22 cellular contexts compared by ENCODE assay signal in the genomic region with DNA sequence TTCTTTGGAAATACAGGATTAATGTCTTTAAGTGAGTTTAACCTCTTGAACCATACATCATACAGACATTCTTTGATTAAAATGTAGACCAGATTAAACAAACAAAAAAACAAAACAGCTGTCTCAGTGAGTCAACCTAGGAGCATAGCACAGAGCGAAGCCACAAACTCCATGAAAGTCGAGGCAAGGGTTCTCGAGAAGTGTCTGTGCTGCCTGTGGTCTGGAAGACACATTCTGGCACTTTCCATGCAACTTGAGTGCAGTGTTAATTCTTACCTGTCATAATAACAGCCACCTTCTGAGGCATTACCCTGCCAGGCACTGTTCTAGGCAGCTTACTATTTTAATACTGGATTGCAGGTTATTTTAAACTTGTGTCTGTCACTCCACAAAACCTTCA.
DNase-seq lines count a peak whose midpoint lies in the region; ATAC-seq and TF ChIP-seq lines count a peak whose summit lies in the region.
"Had no signal": no experiment of that assay in that cellular context is flagged by ENCODE, and none has a peak within 500 bp of the region (broad histone marks: within the 10 kb centered on the region; RNA-seq: fewer than 3 reads in every experiment).

No MANE protein-coding gene starts in this region.

- H3K27ac Mint-ChIP-seq in activated CD4-positive, alpha-beta T cell treated with anti-CD3 and anti-CD28 coated beads for 36 hours, result no peak overlapping the region
- H3K27ac Mint-ChIP-seq in activated CD8-positive, alpha-beta T cell treated with anti-CD3 and anti-CD28 coated beads for 36 hours, result no peak overlapping the region
- H3K27ac Mint-ChIP-seq: activated naive CD8-positive, alpha-beta T cell treated with anti-CD3 and anti-CD28 coated beads, Interleukin-2, amount 50 U/mL, for 24 hours; stimulated activated memory B cell treated with anti-CD40 and anti-IgM and Interleukin-4, amounts not matched to agents 10 μg/mL and 1 μg/mL and 100 μg/mL, for 72 hours; T-helper 1 cell treated with Interleukin-12 subunit alpha and Interleukin-12 subunit beta and Interleukin-4 antibody, amounts not matched to agents 30 μg/mL and 1 μg/mL, for 36 hours had no signal

- H3K9me3 ChIP-seq in prostate gland, result no peaks in the 10 kb centered on the region
- no peaks in the 10 kb centered on the region for H3K9me3 ChIP-seq in tibial artery
- H3K9me3 ChIP-seq: esophagus muscularis mucosa, left ventricle myocardium inferior, mucosa of descending colon, neutrophil, upper lobe of left lung had no signal

- H3K4me3 ChIP-seq in prostate gland, result no peak overlapping the region
- no peak overlapping the region for H3K4me3 ChIP-seq in tibial artery
- H3K4me3 ChIP-seq: esophagus muscularis mucosa, left ventricle myocardium inferior, mucosa of descending colon, upper lobe of left lung had no signal

- no peak for TF ChIP-seq POLR2A in prostate gland (IDR thresholded peaks at IDR 0.05)

- intact Hi-C loops in activated CD4-positive, alpha-beta T cell treated with anti-CD3 and anti-CD28 coated beads for 36 hours (cut with DNase I, micrococcal nuclease), result no loop called here
- intact Hi-C loops in activated CD8-positive, alpha-beta T cell treated with anti-CD3 and anti-CD28 coated beads for 36 hours (cut with micrococcal nuclease), result no loop called here
- intact Hi-C loops in prostate gland (cut with DNase I), result no loop called here
- intact Hi-C loops in tibial artery (cut with DNase I; ENCODE audit: low total_unique reads), result no loop called here

- ATAC-seq in activated CD4-positive, alpha-beta T cell treated with anti-CD3 and anti-CD28 coated beads for 36 hours, result peak; percentile 73
- ATAC-seq in activated CD8-positive, alpha-beta T cell treated with anti-CD3 and anti-CD28 coated beads for 36 hours, result peak; percentile 83
- ATAC-seq: activated naive CD8-positive, alpha-beta T cell treated with anti-CD3 and anti-CD28 coated beads, Interleukin-2, amount 50 U/mL, for 24 hours; mucosa of descending colon; stimulated activated memory B cell treated with anti-CD40 and anti-IgM and Interleukin-4, amounts not matched to agents 10 μg/mL and 1 μg/mL and 100 μg/mL, for 72 hours had no signal

- in situ Hi-C loops in G401 (cut with HindIII; ENCODE audit: low sequenced_read_pairs), result loop anchor here (5.0 kb wide), 1 partner anchor 89 kb away; no protein-coding TSS in a partner anchor

- POLR2A ChIA-PET in activated CD4-positive, alpha-beta T cell treated with anti-CD3 and anti-CD28 coated beads for 36 hours (lab: Charles Lee), result no interaction called here
- POLR2A ChIA-PET in activated CD8-positive, alpha-beta T cell treated with anti-CD3 and anti-CD28 coated beads for 36 hours (lab: Charles Lee), result no interaction called here

- H3K36me3 Mint-ChIP-seq in activated CD4-positive, alpha-beta T cell treated with anti-CD3 and anti-CD28 coated beads for 36 hours (ENCODE audit: low read depth), result no peaks in the 10 kb centered on the region
- H3K36me3 Mint-ChIP-seq in activated CD8-positive, alpha-beta T cell treated with anti-CD3 and anti-CD28 coated beads for 36 hours (ENCODE audit: low read depth), result no peaks in the 10 kb centered on the region
- H3K36me3 Mint-ChIP-seq: stimulated activated memory B cell treated with anti-CD40 and anti-IgM and Interleukin-4, amounts not matched to agents 10 μg/mL and 1 μg/mL and 100 μg/mL, for 72 hours had no signal

- no peaks in the 10 kb centered on the region for H3K4me1 Mint-ChIP-seq in activated CD4-positive, alpha-beta T cell treated with anti-CD3 and anti-CD28 coated beads for 36 hours
- H3K4me1 Mint-ChIP-seq in activated CD8-positive, alpha-beta T cell treated with anti-CD3 and anti-CD28 coated beads for 36 hours (ENCODE audit: low read depth), result no peaks in the 10 kb centered on the region
- H3K4me1 Mint-ChIP-seq: activated naive CD8-positive, alpha-beta T cell treated with anti-CD3 and anti-CD28 coated beads, Interleukin-2, amount 50 U/mL, for 24 hours; stimulated activated memory B cell treated with anti-CD40 and anti-IgM and Interleukin-4, amounts not matched to agents 10 μg/mL and 1 μg/mL and 100 μg/mL, for 72 hours had no signal

- no peak overlapping the region for H3K4me3 Mint-ChIP-seq in activated CD4-positive, alpha-beta T cell treated with anti-CD3 and anti-CD28 coated beads for 36 hours
- no peak overlapping the region for H3K4me3 Mint-ChIP-seq in activated CD8-positive, alpha-beta T cell treated with anti-CD3 and anti-CD28 coated beads for 36 hours
- H3K4me3 Mint-ChIP-seq: activated naive CD8-positive, alpha-beta T cell treated with anti-CD3 and anti-CD28 coated beads, Interleukin-2, amount 50 U/mL, for 24 hours; stimulated activated memory B cell treated with anti-CD40 and anti-IgM and Interleukin-4, amounts not matched to agents 10 μg/mL and 1 μg/mL and 100 μg/mL, for 72 hours; T-helper 1 cell treated with Interleukin-12 subunit alpha and Interleukin-12 subunit beta and Interleukin-4 antibody, amounts not matched to agents 30 μg/mL and 1 μg/mL, for 36 hours had no signal

- TF ChIP-seq CTCF in activated CD8-positive, alpha-beta T cell treated with anti-CD3 and anti-CD28 coated beads for 36 hours (IDR thresholded peaks at IDR 0.05), result no peak
- TF ChIP-seq CTCF in prostate gland (IDR thresholded peaks at IDR 0.05), result no peak
- TF ChIP-seq CTCF in tibial artery (IDR thresholded peaks at IDR 0.05), result no peak

- H3K27ac ChIP-seq in prostate gland (no peak overlapping the region), tibial artery (no peak overlapping the region)
- H3K27ac ChIP-seq: esophagus muscularis mucosa, left ventricle myocardium inferior, neutrophil, upper lobe of left lung, VCaP had no signal

- 93% methylated on average over 3 of the region's 3 CpGs for WGBS in prostate gland

- H3K36me3 ChIP-seq in prostate gland, result no peaks in the 10 kb centered on the region
- H3K36me3 ChIP-seq in tibial artery, result no peaks in the 10 kb centered on the region
- H3K36me3 ChIP-seq: esophagus muscularis mucosa, left ventricle myocardium inferior, neutrophil, upper lobe of left lung had no signal

- no peaks in the 10 kb centered on the region for H3K9me3 Mint-ChIP-seq in activated CD4-positive, alpha-beta T cell treated with anti-CD3 and anti-CD28 coated beads for 36 hours (ENCODE audit: low read depth)
- H3K9me3 Mint-ChIP-seq in activated CD8-positive, alpha-beta T cell treated with anti-CD3 and anti-CD28 coated beads for 36 hours, result no peaks in the 10 kb centered on the region
- H3K9me3 Mint-ChIP-seq: activated naive CD8-positive, alpha-beta T cell treated with anti-CD3 and anti-CD28 coated beads, Interleukin-2, amount 50 U/mL, for 24 hours; stimulated activated memory B cell treated with anti-CD40 and anti-IgM and Interleukin-4, amounts not matched to agents 10 μg/mL and 1 μg/mL and 100 μg/mL, for 72 hours; T-helper 1 cell treated with Interleukin-12 subunit alpha and Interleukin-12 subunit beta and Interleukin-4 antibody, amounts not matched to agents 30 μg/mL and 1 μg/mL, for 36 hours had no signal

- CTCF ChIA-PET in activated CD4-positive, alpha-beta T cell treated with anti-CD3 and anti-CD28 coated beads for 36 hours (lab: Charles Lee), result no interaction called here
- CTCF ChIA-PET in activated CD8-positive, alpha-beta T cell treated with anti-CD3 and anti-CD28 coated beads for 36 hours (lab: Charles Lee), result interaction anchor here (1.2 kb wide), 1 partner anchor 17 kb away, joined by 4 read pairs; no protein-coding TSS in a partner anchor

- no peaks in the 10 kb centered on the region for H3K27me3 Mint-ChIP-seq in activated CD4-positive, alpha-beta T cell treated with anti-CD3 and anti-CD28 coated beads for 36 hours
- H3K27me3 Mint-ChIP-seq in activated CD8-positive, alpha-beta T cell treated with anti-CD3 and anti-CD28 coated beads for 36 hours, result no peaks in the 10 kb centered on the region
- H3K27me3 Mint-ChIP-seq: activated naive CD8-positive, alpha-beta T cell treated with anti-CD3 and anti-CD28 coated beads, Interleukin-2, amount 50 U/mL, for 24 hours; stimulated activated memory B cell treated with anti-CD40 and anti-IgM and Interleukin-4, amounts not matched to agents 10 μg/mL and 1 μg/mL and 100 μg/mL, for 72 hours had no signal

- H3K27me3 ChIP-seq in prostate gland (replicated peaks; ENCODE audit: insufficient read depth) (no peaks in the 10 kb centered on the region), tibial artery (no peaks in the 10 kb centered on the region)
- H3K27me3 ChIP-seq: esophagus muscularis mucosa, neutrophil, upper lobe of left lung had no signal

- DNase-seq in activated CD4-positive, alpha-beta T cell treated with anti-CD3 and anti-CD28 coated beads for 36 hours, result peak; percentile 50
- no peak for DNase-seq in activated CD4-positive, alpha-beta T cell treated with anti-CD3 and anti-CD28 coated beads, Interleukin-2, amount 50 U/mL, for 4 hours
- DNase-seq in G401 (ENCODE audit: low spot score) (peak; percentile 23), iris pigment epithelial cell (ENCODE audit: low read depth) (peak; percentile 39), prostate gland (ENCODE audit: low spot score) (no peak), NCI-H1694 (lab: John Stamatoyannopoulos, UW) (no peak), tibial artery (no peak)
- peak; percentile 30 for DNase-seq in activated CD8-positive, alpha-beta T cell treated with anti-CD3 and anti-CD28 coated beads for 36 hours
- DNase-seq: activated CD8-positive, alpha-beta memory T cell treated with anti-CD3 and anti-CD28 coated beads, Interleukin-2, amount 50 U/mL, for 48 hours; activated naive CD8-positive, alpha-beta T cell treated with anti-CD3 and anti-CD28 coated beads, Interleukin-2, amount 50 U/mL, for 24 hours; C1 segment of cervical spinal cord; Karpas-422; left ventricle myocardium inferior; mucosa of descending colon; NCI-H1436 treated with DMSO at 0.1 percent for 48 hours; retina; upper lobe of left lung had no signal

- H3K4me1 ChIP-seq in prostate gland (replicated peaks), result no peaks in the 10 kb centered on the region
- no peaks in the 10 kb centered on the region for H3K4me1 ChIP-seq in tibial artery
- H3K4me1 ChIP-seq: left ventricle myocardium inferior, upper lobe of left lung had no signal

Comparison
In these comparisons a context has a peak if more than half of its experiments do, and no peak if none do; other contexts are left out.
1. DNase-seq: peak in activated CD4-positive, alpha-beta T cell treated with anti-CD3 and anti-CD28 coated beads for 36 hours (single experiment), G401 (single experiment), activated CD8-positive, alpha-beta T cell treated with anti-CD3 and anti-CD28 coated beads for 36 hours (single experiment) and iris pigment epithelial cell (single experiment); none in activated CD4-positive, alpha-beta T cell treated with anti-CD3 and anti-CD28 coated beads, Interleukin-2, amount 50 U/mL, for 4 hours (0 of 2), prostate gland (single experiment), NCI-H1694 (single experiment) and tibial artery (0 of 2).